ENCODE assay signal across 8 cellular contexts in genomic region chr15:40108855-40109735, GRCh38. TPM values are rescaled to one million over a fixed set of nuclear protein-coding genes. Genes with fewer than 3 reads are reported as not detected.
DNase-seq lines count a peak whose midpoint lies in the region; ATAC-seq, FAIRE-seq and TF ChIP-seq lines count a peak whose summit lies in the region.

A gene with protein sequence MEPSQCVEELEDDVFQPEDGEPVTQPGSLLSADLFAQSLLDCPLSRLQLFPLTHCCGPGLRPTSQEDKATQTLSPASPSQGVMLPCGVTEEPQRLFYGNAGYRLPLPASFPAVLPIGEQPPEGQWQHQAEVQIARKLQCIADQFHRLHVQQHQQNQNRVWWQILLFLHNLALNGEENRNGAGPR (minus strand): TSS chr15:40108879. CDS start chr15:40106086, 2,793 bp downstream.

- DNase-seq in Caco-2 (peak; percentile 98 to 99), NT2/D1 (ENCODE audit: low read depth, low spot score) (peak; percentile 97), endothelial cell of umbilical vein (ENCODE audit: low read depth, low spot score) (peak; percentile 99), midbrain (lab: John Stamatoyannopoulos, UW) (peak; percentile 96)
- peak; percentile 91 for DNase-seq in activated CD8-positive, alpha-beta memory T cell treated with anti-CD3 and anti-CD28 coated beads, Interleukin-2, amount 50 U/mL, for 1 hour (ENCODE audit: extremely low read depth)
- peak; percentile 93 to 97 for DNase-seq in stimulated activated CD8-positive, alpha-beta memory T cell treated with anti-CD3 and anti-CD28 coated beads, Interleukin-15, amount 100 ng/mL, for 48 hours (ENCODE audit: low read depth in 2 of 2)

- no TSS peak for BruUV-seq in Caco-2 (replicated peaks; lab: Mats Ljungman, UMichigan)
- BruUV-seq in endothelial cell of umbilical vein (replicated peaks; lab: Mats Ljungman, UMichigan), result no TSS peak

- no peaks in the 10 kb centered on the region for H3K9me3 Mint-ChIP-seq in Caco-2 (ENCODE audit: unreplicated experiment)

- H3K27ac ChIP-seq in HUES48 (ENCODE audit: low read depth, low read length), result peak within 1 kb of the TSS; percentile 72
- peak within 1 kb of the TSS; percentile 37 for H3K27ac ChIP-seq in endothelial cell of umbilical vein (ENCODE audit: insufficient read depth, low read depth, low read length)

- H3K4me3 Mint-ChIP-seq in Caco-2 (ENCODE audit: unreplicated experiment), result peak within 1 kb of the TSS; percentile 93

- H3K27me3 Mint-ChIP-seq in Caco-2 (ENCODE audit: insufficient read depth, unreplicated experiment), result no peaks in the 10 kb centered on the region

- no peaks in the 10 kb centered on the region for H3K79me2 ChIP-seq in endothelial cell of umbilical vein (ENCODE audit: control insufficient read depth, insufficient read depth, low read length)

- H3K27me3 ChIP-seq in Caco-2 (replicated peaks; ENCODE audit: control insufficient read depth, insufficient read depth, low read length) (no peaks in the 10 kb centered on the region), HUES48 (ENCODE audit: control insufficient read depth, insufficient read depth, low read length) (0 out of 2 replicates have a peak, but pooled peaks cover 5% of the 10 kb centered on the region), NT2/D1 (ENCODE audit: insufficient read depth, insufficient read length) (no peaks in the 10 kb centered on the region), endothelial cell of umbilical vein (ENCODE audit: control insufficient read depth in 2 of 2, insufficient read depth in 2 of 2, low read length in 2 of 2) (peaks cover 4 to 19% of the 10 kb centered on the region in 2 experiments)

- H3K36me3 Mint-ChIP-seq in Caco-2 (ENCODE audit: insufficient read depth, unreplicated experiment), result peaks cover 43% of the 10 kb centered on the region

- H3K4me3 ChIP-seq in Caco-2 (ENCODE audit: low read depth, low read length) (peak within 1 kb of the TSS; percentile 61), HUES48 (ENCODE audit: low read depth, low read length) (peak within 1 kb of the TSS; percentile 92), NT2/D1 (ENCODE audit: insufficient read length, low read depth) (peak within 1 kb of the TSS; percentile 76), endothelial cell of umbilical vein (replicated peaks in 1 of 3; ENCODE audit: insufficient read depth in 1 of 3, low read depth in 1 of 3, low read length in 3 of 3) (peak within 1 kb of the TSS; percentile 61 to 79 (median 72))

- ATAC-seq in GM21390 (IDR thresholded peaks at IDR 0.05; ENCODE audit: unreplicated experiment), result peak; percentile 56

- CTCF ChIA-PET in Caco-2 (lab: Charles Lee) (interaction anchor here (0.5 to 1.3 kb wide), 5 partner anchors 28 to 108 kb away, joined by 3 to 6 read pairs (median 3); no protein-coding TSS in a partner anchor), endothelial cell of umbilical vein (lab: Charles Lee) (interaction anchor here (0.6 to 2.3 kb wide), 24 partner anchors 9 to 201 kb away, joined by 3 to 19 read pairs (median 4); partner anchors contain the start of gene BUB1B)

- H3K9ac ChIP-seq in HUES48 (ENCODE audit: low read depth, low read length) (peak within 1 kb of the TSS; percentile 35), NT2/D1 (ENCODE audit: insufficient read length, low read depth) (peak within 1 kb of the TSS; percentile 73), endothelial cell of umbilical vein (replicated peaks; ENCODE audit: extremely low read depth, insufficient read depth, low read length) (peak within 1 kb of the TSS; percentile 67)

- peak within 1 kb of the TSS; percentile 96 for H3K27ac Mint-ChIP-seq in Caco-2 (ENCODE audit: unreplicated experiment)

- POLR2A ChIA-PET in Caco-2 (lab: Charles Lee), result interaction anchor here (0.6 to 4.5 kb wide), 4 partner anchors 11 to 170 kb away, joined by 3 to 30 read pairs (median 4); no protein-coding TSS in a partner anchor
- POLR2A ChIA-PET in endothelial cell of umbilical vein (lab: Charles Lee), result interaction anchor here (0.8 to 0.9 kb wide), 3 partner anchors 10 to 62 kb away, joined by 3 to 4 read pairs (median 3); no protein-coding TSS in a partner anchor

- peak within 1 kb of the TSS; percentile 88 for H3K4me2 ChIP-seq in endothelial cell of umbilical vein (ENCODE audit: insufficient read depth, low read length)

- FAIRE-seq in endothelial cell of umbilical vein (lab: Jason Lieb, UNC), result peak; percentile 98

- H3K4me1 Mint-ChIP-seq in Caco-2 (ENCODE audit: low read depth, unreplicated experiment), result peaks cover 34% of the 10 kb centered on the region

- H4K20me1 ChIP-seq in endothelial cell of umbilical vein (replicated peaks; ENCODE audit: control insufficient read depth, extremely low read depth, insufficient read depth, low read length), result no peaks in the 10 kb centered on the region

- no peaks in the 10 kb centered on the region for H3K9me3 ChIP-seq in Caco-2
- H3K9me3 ChIP-seq in HUES48 (ENCODE audit: control insufficient read depth, insufficient read depth, low read length), result no peaks in the 10 kb centered on the region
- no peaks in the 10 kb centered on the region for H3K9me3 ChIP-seq in NT2/D1 (ENCODE audit: insufficient read depth, low read length)
- no peaks in the 10 kb centered on the region for H3K9me3 ChIP-seq in endothelial cell of umbilical vein (replicated peaks; ENCODE audit: control insufficient read depth, insufficient read depth, low read length)

- no peak for TF ChIP-seq POLR2A in endothelial cell of umbilical vein (IDR thresholded peaks at IDR 0.05; ENCODE audit: low read depth, low read length)

- H3K9me1 ChIP-seq in endothelial cell of umbilical vein (replicated peaks; ENCODE audit: control insufficient read depth, extremely low read depth, insufficient read depth, low read length), result no peaks in the 10 kb centered on the region

- H2AFZ ChIP-seq in endothelial cell of umbilical vein (ENCODE audit: low read depth, low read length), result peak within 1 kb of the TSS; percentile 92

- intact Hi-C loops in Caco-2 (cut with micrococcal nuclease; ENCODE audit: unreplicated experiment) (loop anchor here (1.0 kb wide), 2 partner anchors 20 to 51 kb away; no protein-coding TSS in a partner anchor), endothelial cell of umbilical vein (cut with micrococcal nuclease) (loop anchor here (1.0 to 10.0 kb wide), 4 partner anchors 52 to 177 kb away; partner anchors contain the start of genes BUB1B and EIF2AK4)

- 0 out of 2 replicates have a peak, but pooled peaks cover 3% of the 10 kb centered on the region for H3K36me3 ChIP-seq in Caco-2 (ENCODE audit: control insufficient read depth, insufficient read depth, low read length)
- H3K36me3 ChIP-seq in HUES48 (ENCODE audit: control insufficient read depth, insufficient read depth, low read length), result no peaks in the 10 kb centered on the region
- H3K36me3 ChIP-seq in NT2/D1 (ENCODE audit: insufficient read depth, insufficient read length, low read length), result no peaks in the 10 kb centered on the region
- no peaks in the 10 kb centered on the region for H3K36me3 ChIP-seq in endothelial cell of umbilical vein (ENCODE audit: control insufficient read depth in 2 of 2, extremely low read depth in 1 of 2, insufficient read depth in 2 of 2, low read length in 2 of 2)

- TF ChIP-seq CTCF in Caco-2 (IDR thresholded peaks at IDR 0.05; ENCODE audit: insufficient read depth in 1 of 2, low read depth in 1 of 2, low read length in 1 of 2, severe bottlenecking in 1 of 2, unreplicated experiment in 1 of 2), result peak; percentile 33 to 54
- TF ChIP-seq CTCF in endothelial cell of umbilical vein (IDR thresholded peaks at IDR 0.05; ENCODE audit: extremely low read depth in 1 of 2, insufficient read depth in 1 of 2, low read depth in 1 of 2, low read length in 2 of 2), result peak; percentile 35 to 48

- peaks cover 34% of the 10 kb centered on the region for H3K4me1 ChIP-seq in Caco-2
- H3K4me1 ChIP-seq in HUES48 (ENCODE audit: control insufficient read depth, insufficient read depth, low read length), result peaks cover 44% of the 10 kb centered on the region
- peaks cover 17% of the 10 kb centered on the region for H3K4me1 ChIP-seq in NT2/D1 (ENCODE audit: insufficient read depth, insufficient read length)
- H3K4me1 ChIP-seq in endothelial cell of umbilical vein (ENCODE audit: control insufficient read depth, extremely low read depth, insufficient read depth, low read length), result peaks cover 10% of the 10 kb centered on the region

- dilution Hi-C loops in endothelial cell of umbilical vein (cut with MboI; ENCODE audit: extremely low pct_ligation_motif_present, low sequenced_read_pairs), result no loop called here

TF ChIP-seq in endothelial cell of umbilical vein, 7 proteins besides CTCF, POLR2A, EP300 and RAD21:
- TF ChIP-seq EZH2 (IDR thresholded peaks at IDR 0.05; ENCODE audit: borderline replicate concordance, low read depth, low read length, severe bottlenecking) (no peak), GATA2 (IDR thresholded peaks at IDR 0.05; ENCODE audit: insufficient read depth, insufficient read length, low read depth, low read length) (no peak)

RNA-seq across cellular contexts. Expression of the gene that starts here (rescaled TPM):
- total RNA-seq in Caco-2 (2022) (78.2 and 81.5 TPM in 2 replicates), endothelial cell of umbilical vein (9.8 and 13.9 TPM in 2 replicates)
- polyA plus RNA-seq in endothelial cell of umbilical vein, result 7.4 and 8.6 TPM in 2 replicates
- polyA plus RNA-seq in endothelial cell of umbilical vein (2011; cell fraction: cytosol; rRNA removed), result 4.6 and 5.9 TPM in 2 replicates
- 18.9 and 19.7 TPM in 2 replicates for polyA plus RNA-seq in endothelial cell of umbilical vein (2011; cell fraction: nucleus; rRNA removed)
- polyA plus RNA-seq in endothelial cell of umbilical vein (2012), result 3.7 TPM in 2 replicates
- polyA minus RNA-seq in endothelial cell of umbilical vein, result 18.1 and 19.5 TPM in 2 replicates
- 1.2 TPM for polyA minus RNA-seq in endothelial cell of umbilical vein (2011; cell fraction: cytosol; rRNA and poly(A)+ RNA removed)
- polyA minus RNA-seq in endothelial cell of umbilical vein (2011; cell fraction: nucleus; rRNA and poly(A)+ RNA removed), result 12.7 and 16.3 TPM in 2 replicates

Comparison
In these comparisons a context has a peak if more than half of its experiments do, and no peak if none do; other contexts are left out.
1. Peak in every context shown above with its lines: DNase-seq, ATAC-seq, H3K4me3 ChIP-seq and H3K27ac ChIP-seq.